Comparison of ENCODE assay signal across 8 cellular contexts in the genomic region with DNA sequence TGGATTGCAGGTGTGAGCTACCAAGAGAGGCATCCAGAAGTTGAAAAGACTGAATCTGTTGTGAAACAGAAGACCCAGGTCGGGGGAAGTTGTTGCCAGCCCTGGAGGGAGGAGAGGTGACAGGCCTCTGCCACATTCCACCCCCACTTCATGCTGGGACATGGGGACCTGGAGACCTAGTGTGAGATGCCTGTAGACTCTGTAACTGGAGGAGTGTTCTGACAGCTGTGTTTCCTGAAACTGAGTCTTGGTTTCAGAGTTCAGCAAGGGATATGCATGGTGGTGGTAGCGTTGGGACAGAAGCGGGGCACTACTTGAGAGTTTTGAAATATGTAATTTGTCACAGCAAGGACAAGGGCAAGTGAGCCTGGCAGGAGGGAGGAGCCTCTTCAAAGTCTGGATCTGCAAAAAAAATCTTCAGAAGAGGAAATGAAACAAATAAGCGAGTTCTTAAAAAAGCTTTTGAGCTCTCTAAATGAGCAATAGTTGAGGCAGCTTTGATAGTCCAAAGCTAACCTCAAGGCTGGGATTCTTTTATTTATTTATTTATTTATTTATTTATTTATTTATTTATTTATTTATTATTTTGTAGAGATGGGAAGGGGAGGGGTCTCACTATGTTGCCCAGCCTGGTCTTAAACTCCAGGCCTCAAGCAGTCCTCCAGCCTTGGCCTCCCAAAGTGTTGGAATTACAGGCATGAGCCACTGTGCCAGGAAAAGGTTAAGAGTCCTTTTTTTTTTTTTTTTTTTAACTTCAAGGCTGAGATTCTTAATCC.
DNase-seq lines count a peak whose midpoint lies in the region; ATAC-seq lines count a peak whose summit lies in the region.

No MANE protein-coding gene starts in this region.

- DNase-seq in AML-193 (lab: John Stamatoyannopoulos, UW) (peak; percentile 34 to 47), iPS-NIHi11 (ENCODE audit: low spot score) (peak; percentile 23), kidney glomerular epithelial cell (lab: John Stamatoyannopoulos, UW) (no peak), NCI-H2196 treated with DMSO at 0.1 percent for 48 hours (lab: John Stamatoyannopoulos, UW; ENCODE audit: unreplicated experiment) (no peak)
- DNase-seq in T-helper 2 cell treated with Interferon-gamma antibody and Interleukin-4, amounts not matched to agents 5 μg/mL and 100 μg/mL, for 36 hours (ENCODE audit: low spot score), result peak; percentile 68

- H3K27me3 Mint-ChIP-seq in T-helper 2 cell treated with Interferon-gamma antibody and Interleukin-4, amounts not matched to agents 5 μg/mL and 100 μg/mL, for 36 hours (ENCODE audit: low read depth), result no peaks in the 10 kb centered on the region
- peaks cover 10% of the 10 kb centered on the region for H3K27me3 Mint-ChIP-seq in stimulated activated naive CD8-positive, alpha-beta T cell treated with anti-CD3 and anti-CD28 coated beads, Interleukin-15, Interleukin-2, amounts not matched to agents 100 ng/mL and 50 ng/mL, for 24 hours

- H3K9me3 Mint-ChIP-seq in T-helper 2 cell treated with Interferon-gamma antibody and Interleukin-4, amounts not matched to agents 5 μg/mL and 100 μg/mL, for 36 hours, result no peaks in the 10 kb centered on the region
- no peaks in the 10 kb centered on the region for H3K9me3 Mint-ChIP-seq in stimulated activated naive CD8-positive, alpha-beta T cell treated with anti-CD3 and anti-CD28 coated beads, Interleukin-15, Interleukin-2, amounts not matched to agents 100 ng/mL and 50 ng/mL, for 24 hours

- peak overlapping the region; percentile 60 for H3K27ac Mint-ChIP-seq in T-helper 2 cell treated with Interferon-gamma antibody and Interleukin-4, amounts not matched to agents 5 μg/mL and 100 μg/mL, for 36 hours
- peak overlapping the region; percentile 100 for H3K27ac Mint-ChIP-seq in stimulated activated naive CD8-positive, alpha-beta T cell treated with anti-CD3 and anti-CD28 coated beads, Interleukin-15, Interleukin-2, amounts not matched to agents 100 ng/mL and 50 ng/mL, for 24 hours

- H3K4me3 Mint-ChIP-seq in T-helper 2 cell treated with Interferon-gamma antibody and Interleukin-4, amounts not matched to agents 5 μg/mL and 100 μg/mL, for 36 hours, result peak overlapping the region; percentile 52
- H3K4me3 Mint-ChIP-seq in stimulated activated naive CD8-positive, alpha-beta T cell treated with anti-CD3 and anti-CD28 coated beads, Interleukin-15, Interleukin-2, amounts not matched to agents 100 ng/mL and 50 ng/mL, for 24 hours, result peak overlapping the region; percentile 55

- H3K36me3 Mint-ChIP-seq in T-helper 2 cell treated with Interferon-gamma antibody and Interleukin-4, amounts not matched to agents 5 μg/mL and 100 μg/mL, for 36 hours (ENCODE audit: low read depth), result no peaks in the 10 kb centered on the region
- H3K36me3 Mint-ChIP-seq in stimulated activated naive CD8-positive, alpha-beta T cell treated with anti-CD3 and anti-CD28 coated beads, Interleukin-15, Interleukin-2, amounts not matched to agents 100 ng/mL and 50 ng/mL, for 24 hours (ENCODE audit: low read depth), result no peaks in the 10 kb centered on the region

- ATAC-seq in GM19043 (IDR thresholded peaks at IDR 0.05; ENCODE audit: low read depth, unreplicated experiment), result peak; percentile 87
- ATAC-seq in HG03095 (IDR thresholded peaks at IDR 0.05; ENCODE audit: unreplicated experiment), result peak; percentile 79

- H3K4me1 Mint-ChIP-seq in T-helper 2 cell treated with Interferon-gamma antibody and Interleukin-4, amounts not matched to agents 5 μg/mL and 100 μg/mL, for 36 hours (ENCODE audit: low read depth), result peaks cover 15% of the 10 kb centered on the region
- peaks cover 51% of the 10 kb centered on the region for H3K4me1 Mint-ChIP-seq in stimulated activated naive CD8-positive, alpha-beta T cell treated with anti-CD3 and anti-CD28 coated beads, Interleukin-15, Interleukin-2, amounts not matched to agents 100 ng/mL and 50 ng/mL, for 24 hours (ENCODE audit: low read depth)

Comparison
In these comparisons a context has a peak if more than half of its experiments do, and no peak if none do; other contexts are left out.
1. DNase-seq: peak in AML-193 (2 of 2), T-helper 2 cell treated with Interferon-gamma antibody and Interleukin-4, amounts not matched to agents 5 μg/mL and 100 μg/mL, for 36 hours (single experiment) and iPS-NIHi11 (single experiment); none in kidney glomerular epithelial cell (single experiment) and NCI-H2196 treated with DMSO at 0.1 percent for 48 hours (single experiment).